7 cellular contexts compared by ENCODE assay signal in the genomic region with DNA sequence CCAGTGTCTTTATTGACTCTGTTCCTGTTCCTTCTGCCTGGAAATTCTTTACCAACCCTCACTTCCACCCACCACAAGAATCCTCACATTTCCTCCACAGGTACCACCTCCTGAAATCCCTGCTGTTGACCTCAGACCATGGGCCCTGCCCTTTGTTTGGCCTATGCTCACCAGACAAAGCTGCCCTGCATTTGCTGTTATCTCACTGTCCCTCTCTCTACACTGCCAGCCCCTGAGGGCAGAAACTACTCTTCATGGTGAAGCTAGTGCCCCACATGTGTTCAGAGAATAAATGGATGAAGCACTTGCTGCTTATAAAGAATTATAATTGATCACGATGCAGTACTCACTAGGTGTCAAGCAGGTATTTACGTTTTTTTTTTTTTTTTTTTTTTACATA.
"Had no signal": no experiment of that assay in that cellular context is flagged by ENCODE, and none has a peak within 500 bp of the region (broad histone marks: within the 10 kb centered on the region; RNA-seq: fewer than 3 reads in every experiment).

No MANE protein-coding gene starts in this region.

- DNase-seq: HFFc6, IMR-90 had no signal

- H3K4me1 ChIP-seq: HAP-1 had no signal

- H3K4me2 ChIP-seq: GM23338, KMS-11 had no signal

- H3K9me3 ChIP-seq: HAP-1 had no signal

- H3K27ac ChIP-seq: KMS-11 had no signal

- H3K36me3 ChIP-seq: HAP-1 had no signal

- H3K9ac ChIP-seq: KMS-11 had no signal

- H3K9me3 Mint-ChIP-seq: GM23338, HFFc6 had no signal

- H2AFZ ChIP-seq: GM23338 had no signal

- H3K27ac Mint-ChIP-seq: GM23338, HFFc6 had no signal

- H3K4me1 Mint-ChIP-seq: GM23338 had no signal

- H3K4me3 ChIP-seq: GM23338, HAP-1, K562 had no signal

- ATAC-seq: GM23338, HCT116, K562 had no signal

- H3K4me3 Mint-ChIP-seq: GM23338, HFFc6 had no signal
